10 cellular contexts compared by ENCODE assay signal in genomic region chr3:4711680-4711992, GRCh38.
A peak's percentile ranks its signal among the peaks of the same experiment; 100 is the strongest.
DNase-seq lines count a peak whose midpoint lies in the region; ATAC-seq and TF ChIP-seq lines count a peak whose summit lies in the region.
"Had no signal": no experiment of that assay in that cellular context is flagged by ENCODE, and none has a peak within 500 bp of the region (broad histone marks: within the 10 kb centered on the region; RNA-seq: fewer than 3 reads in every experiment).

No MANE protein-coding gene starts in this region.

- H3K4me3 ChIP-seq in PC-3 (ENCODE audit: low read length): no peak overlapping the region
- H3K4me3 ChIP-seq in mesendoderm (ENCODE audit: low read length): no peak overlapping the region
- H3K4me3 ChIP-seq: coronary artery had no signal

- intact Hi-C loops in PC-3 (cut with micrococcal nuclease): loop anchor here (1.0 kb wide), 3 partner anchors 55 to 346 kb away; no protein-coding TSS in a partner anchor
- intact Hi-C loops in Right ventricle myocardium superior (cut with DNase I): loop anchor here (1.0 kb wide), 1 partner anchor 346 kb away; no protein-coding TSS in a partner anchor
- intact Hi-C loops in activated CD4-positive, alpha-beta T cell treated with anti-CD3 and anti-CD28 coated beads for 36 hours (cut with DNase I, micrococcal nuclease): loop anchor here (1.0 to 10.0 kb wide), 5 partner anchors 265 to 473 kb away; partner anchors contain the start of gene EDEM1 (in 1 of the 2)

- H3K4ac ChIP-seq in mesendoderm (ENCODE audit: low read depth, low read length): no peak overlapping the region

- H3K27me3 Mint-ChIP-seq in HFFc6 (ENCODE audit: insufficient read depth): no peaks in the 10 kb centered on the region; the same call in none of the 2 replicates
- no peaks in the 10 kb centered on the region for H3K27me3 Mint-ChIP-seq in activated CD4-positive, alpha-beta T cell treated with anti-CD3 and anti-CD28 coated beads for 36 hours
- H3K27me3 Mint-ChIP-seq: CD4-positive, CD25-positive, alpha-beta regulatory T cell had no signal

- H3K9me3 ChIP-seq in PC-3 (ENCODE audit: low read length): no peaks in the 10 kb centered on the region

- H3K9ac ChIP-seq in PC-3 (ENCODE audit: low read length): peak overlapping the region; percentile 11; the same call in 1 of the 2 replicates
- H3K9ac ChIP-seq in mesendoderm (ENCODE audit: low read length): no peak overlapping the region

- no peaks in the 10 kb centered on the region for H3K9me3 Mint-ChIP-seq in HFFc6
- no peaks in the 10 kb centered on the region for H3K9me3 Mint-ChIP-seq in activated CD4-positive, alpha-beta T cell treated with anti-CD3 and anti-CD28 coated beads for 36 hours (ENCODE audit: low read depth)
- H3K9me3 Mint-ChIP-seq: CD4-positive, CD25-positive, alpha-beta regulatory T cell had no signal

- DNase-seq in HFFc6: no peak
- DNase-seq in PC-3: no peak
- DNase-seq in mesendoderm: no peak
- no peak for DNase-seq in Right ventricle myocardium superior
- no peak for DNase-seq in activated CD4-positive, alpha-beta T cell treated with anti-CD3 and anti-CD28 coated beads for 36 hours
- no peak for DNase-seq in C1 segment of cervical spinal cord (lab: John Stamatoyannopoulos, UW)
- DNase-seq in NCI-H1694 treated with DMSO at 0.1 percent for 48 hours (lab: John Stamatoyannopoulos, UW): no peak

- ATAC-seq in GM18502 (IDR thresholded peaks at IDR 0.05; ENCODE audit: poor library complexity, unreplicated experiment): peak; percentile 30
- ATAC-seq in PC-3: peak; percentile 16
- no peak for ATAC-seq in Right ventricle myocardium superior (ENCODE audit: poor library complexity)
- ATAC-seq in activated CD4-positive, alpha-beta T cell treated with anti-CD3 and anti-CD28 coated beads for 36 hours: no peak

- H3K23ac ChIP-seq in mesendoderm (ENCODE audit: low read length): no peak overlapping the region

- H3K56ac ChIP-seq in mesendoderm (ENCODE audit: low read length): peak overlapping the region; percentile 36

- peaks cover 4% of the 10 kb centered on the region; the same call in 1 of the 2 replicates for H3K36me3 Mint-ChIP-seq in HFFc6 (ENCODE audit: low read depth)
- H3K36me3 Mint-ChIP-seq in activated CD4-positive, alpha-beta T cell treated with anti-CD3 and anti-CD28 coated beads for 36 hours (ENCODE audit: low read depth): peaks cover 33% of the 10 kb centered on the region

- no CpG with 5 or more reads among the region's 1 CpG for WGBS in mesendoderm (ENCODE audit: extremely low coverage, insufficient coverage, low lambda C conversion rate)

- H3K4me1 Mint-ChIP-seq in HFFc6 (ENCODE audit: low read depth): peaks cover 38% of the 10 kb centered on the region
- no peaks in the 10 kb centered on the region for H3K4me1 Mint-ChIP-seq in activated CD4-positive, alpha-beta T cell treated with anti-CD3 and anti-CD28 coated beads for 36 hours

- H3K27me3 ChIP-seq in PC-3 (ENCODE audit: low read length) (no peaks in the 10 kb centered on the region), mesendoderm (ENCODE audit: insufficient read depth, low read length, poor library complexity) (no peaks in the 10 kb centered on the region)

- CTCF ChIA-PET in PC-3 (lab: Charles Lee): interaction anchor here (0.5 to 1.8 kb wide), 21 partner anchors 9 to 1530 kb away, joined by 3 to 21 read pairs (median 5); partner anchors contain the start of genes BHLHE40 and ITPR1
- CTCF ChIA-PET in activated CD4-positive, alpha-beta T cell treated with anti-CD3 and anti-CD28 coated beads for 36 hours (lab: Charles Lee): interaction anchor here (0.6 to 8.9 kb wide), 85 partner anchors 9 to 587 kb away, joined by 3 to 190 read pairs (median 5); partner anchors contain the start of gene BHLHE40

- H2AFZ ChIP-seq in PC-3 (ENCODE audit: low read length): no peak overlapping the region

- H2BK5ac ChIP-seq in mesendoderm (ENCODE audit: low read length): no peak overlapping the region

- H3K9me2 ChIP-seq in PC-3 (replicated peaks; ENCODE audit: low read length): no peaks in the 10 kb centered on the region

- no peaks in the 10 kb centered on the region for H4K20me1 ChIP-seq in PC-3 (ENCODE audit: low read length)

- no peaks in the 10 kb centered on the region for H3K79me1 ChIP-seq in mesendoderm (ENCODE audit: low read length)

- no peaks in the 10 kb centered on the region for H3F3A ChIP-seq in PC-3 (ENCODE audit: low read length, unreplicated experiment)

- no peak overlapping the region for H2BK120ac ChIP-seq in mesendoderm (ENCODE audit: low read depth, low read length)

- no peak overlapping the region for H4K5ac ChIP-seq in mesendoderm (ENCODE audit: low read length)

- H4K8ac ChIP-seq in mesendoderm (ENCODE audit: low read depth, low read length): no peak overlapping the region

- TF ChIP-seq CTCF in HFFc6 (IDR thresholded peaks at IDR 0.05): peak; percentile 1
- no peak; the same call in 1 of the 2 replicates for TF ChIP-seq CTCF in PC-3 (conservative IDR thresholded peaks at IDR 0.05; ENCODE audit: low read depth, low read length)

- POLR2A ChIA-PET in PC-3 (lab: Charles Lee; ENCODE audit: unreplicated experiment): interaction anchor here (0.6 kb wide), 1 partner anchor 298 kb away, joined by 7 read pairs; no protein-coding TSS in a partner anchor
- POLR2A ChIA-PET in activated CD4-positive, alpha-beta T cell treated with anti-CD3 and anti-CD28 coated beads for 36 hours (lab: Charles Lee): interaction anchor here (0.6 to 1.5 kb wide), 4 partner anchors 17 to 346 kb away, joined by 3 to 4 read pairs (median 3); partner anchors contain the start of gene BHLHE40

- H3K36me3 ChIP-seq in PC-3 (ENCODE audit: low read depth, low read length): no peaks in the 10 kb centered on the region
- no peaks in the 10 kb centered on the region for H3K36me3 ChIP-seq in mesendoderm (ENCODE audit: control insufficient read depth, insufficient read depth, low read length)

- H2BK15ac ChIP-seq in mesendoderm (replicated peaks; ENCODE audit: low read depth): no peak overlapping the region

- H3K79me2 ChIP-seq in PC-3 (ENCODE audit: low read length) (no peaks in the 10 kb centered on the region), mesendoderm (ENCODE audit: control insufficient read depth, insufficient read depth, low read length) (no peaks in the 10 kb centered on the region)

- no peak overlapping the region for H3K4me3 Mint-ChIP-seq in HFFc6
- no peak overlapping the region for H3K4me3 Mint-ChIP-seq in activated CD4-positive, alpha-beta T cell treated with anti-CD3 and anti-CD28 coated beads for 36 hours
- H3K4me3 Mint-ChIP-seq: CD4-positive, CD25-positive, alpha-beta regulatory T cell had no signal

- peak overlapping the region; percentile 1; the same call in 1 of the 2 replicates for H3K27ac Mint-ChIP-seq in HFFc6
- H3K27ac Mint-ChIP-seq in activated CD4-positive, alpha-beta T cell treated with anti-CD3 and anti-CD28 coated beads for 36 hours: no peak overlapping the region

- H3K27ac ChIP-seq in PC-3 (ENCODE audit: low read length): peak overlapping the region; percentile 18
- H3K27ac ChIP-seq in mesendoderm (ENCODE audit: low read depth, low read length): no peak overlapping the region

- H3K18ac ChIP-seq in mesendoderm (ENCODE audit: low read length): no peak overlapping the region

- H3K4me2 ChIP-seq in PC-3 (ENCODE audit: low read length) (no peak overlapping the region), mesendoderm (ENCODE audit: low read length) (no peak overlapping the region)

- H2AK5ac ChIP-seq in mesendoderm (ENCODE audit: low read length): no peak overlapping the region

- H3K4me1 ChIP-seq in PC-3 (ENCODE audit: insufficient read depth, low read length): peaks cover 24% of the 10 kb centered on the region
- H3K4me1 ChIP-seq in mesendoderm (ENCODE audit: control insufficient read depth, low read depth, low read length): peaks cover 2% of the 10 kb centered on the region

- BruUV-seq in PC-3 (replicated peaks; lab: Mats Ljungman, UMichigan): no TSS peak

Comparison
In these comparisons a context has a peak if more than half of its experiments do, and no peak if none do; other contexts are left out.
1. ATAC-seq: peak in GM18502 (single experiment) and PC-3 (single experiment); none in Right ventricle myocardium superior (single experiment) and activated CD4-positive, alpha-beta T cell treated with anti-CD3 and anti-CD28 coated beads for 36 hours (single experiment).